Comparison of ENCODE assay signal across 23 cellular contexts in genomic region chr5:40939753-40940152, GRCh38. TPM values are rescaled to one million over a fixed set of nuclear protein-coding genes. Genes with fewer than 3 reads are reported as not detected.
DNase-seq lines count a peak whose midpoint lies in the region; ATAC-seq and TF ChIP-seq lines count a peak whose summit lies in the region.
"Had no signal": no experiment of that assay in that cellular context is flagged by ENCODE, and none has a peak within 500 bp of the region (broad histone marks: within the 10 kb centered on the region; RNA-seq: fewer than 3 reads in every experiment).

No MANE protein-coding gene starts in this region.

- H3K4me1 ChIP-seq in PC-9 (replicated peaks; ENCODE audit: insufficient read depth) = no peaks in the 10 kb centered on the region
- no peaks in the 10 kb centered on the region for H3K4me1 ChIP-seq in trophoblast cell (ENCODE audit: control insufficient read depth in 1 of 2, insufficient read depth in 2 of 2, low read length in 2 of 2)
- H3K4me1 ChIP-seq in right lobe of liver = no peaks in the 10 kb centered on the region
- no peaks in the 10 kb centered on the region for H3K4me1 ChIP-seq in HAP-1

- H2BK120ac ChIP-seq in trophoblast cell (ENCODE audit: insufficient read depth, low read length, poor library complexity) = no peak overlapping the region

- H3F3A ChIP-seq in PC-9 (ENCODE audit: insufficient read depth, low read depth) = no peaks in the 10 kb centered on the region

- BruUV-seq in PC-9 (replicated peaks; lab: Mats Ljungman, UMichigan) = no TSS peak

- H3K9me2 ChIP-seq in PC-9 (ENCODE audit: insufficient read depth) = no peaks in the 10 kb centered on the region; the same call in 1 of the 2 replicates

- H2AFZ ChIP-seq in PC-9 (peak overlapping the region; percentile 55; the same call in 1 of the 2 replicates), trophoblast cell (ENCODE audit: insufficient read depth, low read length, poor library complexity) (no peak overlapping the region)

- no peak overlapping the region for H3K4me2 ChIP-seq in PC-9
- no peak overlapping the region for H3K4me2 ChIP-seq in trophoblast cell (ENCODE audit: low read length)
- H3K4me2 ChIP-seq: KMS-11 had no signal

- DNase-seq in PC-9 (no peak), trophoblast cell (no peak), right lobe of liver (no peak), HAP-1 (ENCODE audit: low spot score in 2 of 2) (no peak)
- DNase-seq: BE2C; CD4-positive, CD25-positive, alpha-beta regulatory T cell; COR-L47; DMS79; GOT3; IMR-90; NCI-H1048; NCI-H1417 treated with DMSO at 0.1 percent for 48 hours; NCI-H187; NCI-H2107; NCI-H69 had no signal

- H4K20me1 ChIP-seq in PC-9 (ENCODE audit: insufficient read depth) = no peaks in the 10 kb centered on the region

- ATAC-seq in GM18502 (IDR thresholded peaks at IDR 0.05; ENCODE audit: poor library complexity, unreplicated experiment) = peak; percentile 50
- ATAC-seq in HG03442 (IDR thresholded peaks at IDR 0.05; ENCODE audit: unreplicated experiment) = peak; percentile 55
- no peak for ATAC-seq in HG02798 (IDR thresholded peaks at IDR 0.05; ENCODE audit: poor library complexity, unreplicated experiment)
- no peak for ATAC-seq in right lobe of liver
- ATAC-seq: Panc1, SK-N-SH treated with all-trans-retinoic acid at 6 μM for 48 hours had no signal

- no peak overlapping the region for H4K12ac ChIP-seq in trophoblast cell (ENCODE audit: low read depth, low read length)

- no peak overlapping the region for H4K91ac ChIP-seq in trophoblast cell (ENCODE audit: low read depth, low read length)

- H3K14ac ChIP-seq in trophoblast cell (ENCODE audit: low read length) = no peak overlapping the region

- POLR2A ChIA-PET in PC-9 (lab: Charles Lee; ENCODE audit: unreplicated experiment) = no interaction called here

- no peak overlapping the region for H3K23ac ChIP-seq in trophoblast cell (ENCODE audit: low read length)

- H3K27me3 ChIP-seq in PC-9 (ENCODE audit: insufficient read depth, low read depth) = no peaks in the 10 kb centered on the region
- no peaks in the 10 kb centered on the region for H3K27me3 ChIP-seq in trophoblast cell (ENCODE audit: insufficient read depth, low read length)
- no peaks in the 10 kb centered on the region for H3K27me3 ChIP-seq in right lobe of liver
- peaks cover 2% of the 10 kb centered on the region; the same call in 1 of the 2 replicates for H3K27me3 ChIP-seq in HAP-1 (ENCODE audit: low read depth)
- H3K27me3 ChIP-seq: BE2C had no signal

- no peak overlapping the region for H3K4ac ChIP-seq in trophoblast cell (ENCODE audit: low read depth, low read length)

- no peak overlapping the region for H2AK5ac ChIP-seq in trophoblast cell (ENCODE audit: low read length)

- in situ Hi-C loops in HAP-1 (cut with MboI; ENCODE audit: low sequenced_read_pairs) = no loop called here

- no peak overlapping the region for H3K27ac ChIP-seq in PC-9
- no peak overlapping the region for H3K27ac ChIP-seq in trophoblast cell (ENCODE audit: low read depth, low read length)
- no peak overlapping the region for H3K27ac ChIP-seq in right lobe of liver
- H3K27ac ChIP-seq: KMS-11 had no signal

- H3K18ac ChIP-seq in trophoblast cell (ENCODE audit: low read length) = no peak overlapping the region

- no peaks in the 10 kb centered on the region for H3K36me3 ChIP-seq in PC-9 (ENCODE audit: low read depth)
- no peaks in the 10 kb centered on the region for H3K36me3 ChIP-seq in trophoblast cell (ENCODE audit: control insufficient read depth in 1 of 2, insufficient read depth in 2 of 2, low read length in 2 of 2)
- no peaks in the 10 kb centered on the region for H3K36me3 ChIP-seq in right lobe of liver
- no peaks in the 10 kb centered on the region for H3K36me3 ChIP-seq in HAP-1 (replicated peaks)
- H3K36me3 ChIP-seq: BE2C had no signal

- TF ChIP-seq CTCF in PC-9 (conservative IDR thresholded peaks at IDR 0.05) = no peak
- no peak for TF ChIP-seq CTCF in right lobe of liver (IDR thresholded peaks at IDR 0.05)

- no peaks in the 10 kb centered on the region for H3K9me3 ChIP-seq in PC-9 (ENCODE audit: insufficient read depth, low read depth)
- no peaks in the 10 kb centered on the region for H3K9me3 ChIP-seq in trophoblast cell (ENCODE audit: insufficient read depth, low read depth, low read length)
- no peaks in the 10 kb centered on the region for H3K9me3 ChIP-seq in right lobe of liver
- H3K9me3 ChIP-seq in HAP-1 = no peaks in the 10 kb centered on the region
- H3K9me3 ChIP-seq: BE2C had no signal

- intact Hi-C loops in PC-9 (cut with micrococcal nuclease; ENCODE audit: unreplicated experiment) (no loop called here), right lobe of liver (cut with DNase I) (no loop called here)

- CTCF ChIA-PET in PC-9 (lab: Charles Lee) = no interaction called here

- H3K79me2 ChIP-seq in PC-9 (ENCODE audit: low read depth) (no peaks in the 10 kb centered on the region), trophoblast cell (ENCODE audit: control insufficient read depth, insufficient read depth, low read length, poor library complexity) (no peaks in the 10 kb centered on the region)

- H2BK5ac ChIP-seq in trophoblast cell (ENCODE audit: low read depth, low read length, poor library complexity) = no peak overlapping the region

- H3K4me3 ChIP-seq in PC-9 (no peak overlapping the region), trophoblast cell (ENCODE audit: low read depth, low read length) (no peak overlapping the region), right lobe of liver (no peak overlapping the region), HAP-1 (no peak overlapping the region)

- no peak overlapping the region for H4K8ac ChIP-seq in trophoblast cell (ENCODE audit: low read depth, low read length)

- WGBS in trophoblast cell (ENCODE audit: extremely low coverage, insufficient coverage, insufficient read length) = no CpG with 5 or more reads among the region's 6 CpGs
- 74% methylated on average over 6 of the region's 6 CpGs for WGBS in right lobe of liver (ENCODE audit: insufficient coverage, low coverage, low lambda C conversion rate, missing lambda C conversion rate)

- TF ChIP-seq POLR2A in right lobe of liver (IDR thresholded peaks at IDR 0.05) = no peak

- peak overlapping the region; percentile 22 for H3K9ac ChIP-seq in trophoblast cell (ENCODE audit: low read length)
- H3K9ac ChIP-seq: KMS-11 had no signal

- H2BK12ac ChIP-seq in trophoblast cell (ENCODE audit: low read length) = no peak overlapping the region

- H3K79me1 ChIP-seq in trophoblast cell (ENCODE audit: low read length) = no peaks in the 10 kb centered on the region

RNA-seq across cellular contexts. Expression of gene C7, which starts 30.5 kb away (rescaled TPM):
- total RNA-seq in PC-9 (2021) = not detected in 2 replicates
- not detected in 2 replicates for polyA plus RNA-seq in trophoblast cell (2013)
- 100 to 1,000 TPM in 3 of 6 experiments, 10 to 100 TPM in 3; 49.0 to 191 (median 90.0) TPM for total RNA-seq in right lobe of liver
- total RNA-seq: CD4-positive, CD25-positive, alpha-beta regulatory T cell; NCI-H460; T-helper 2 cell treated with Interferon-gamma antibody and Interleukin-4, amounts not matched to agents 100 ng/mL and 5 ng/mL, for 36 hours had no signal
- polyA plus RNA-seq: CD4-positive, CD25-positive, alpha-beta regulatory T cell had no signal

Comparison
In these comparisons a context has a peak if more than half of its experiments do, and no peak if none do; other contexts are left out.
1. ATAC-seq: peak in GM18502 (single experiment) and HG03442 (single experiment); none in HG02798 (single experiment) and right lobe of liver (0 of 4).
2. RNA of gene C7, which starts 30.5 kb away (total RNA-seq): 49.0 to 191 TPM in right lobe of liver; not detected in PC-9; every median in the first group is over 10 times any median in the second.